In the genomic region with DNA sequence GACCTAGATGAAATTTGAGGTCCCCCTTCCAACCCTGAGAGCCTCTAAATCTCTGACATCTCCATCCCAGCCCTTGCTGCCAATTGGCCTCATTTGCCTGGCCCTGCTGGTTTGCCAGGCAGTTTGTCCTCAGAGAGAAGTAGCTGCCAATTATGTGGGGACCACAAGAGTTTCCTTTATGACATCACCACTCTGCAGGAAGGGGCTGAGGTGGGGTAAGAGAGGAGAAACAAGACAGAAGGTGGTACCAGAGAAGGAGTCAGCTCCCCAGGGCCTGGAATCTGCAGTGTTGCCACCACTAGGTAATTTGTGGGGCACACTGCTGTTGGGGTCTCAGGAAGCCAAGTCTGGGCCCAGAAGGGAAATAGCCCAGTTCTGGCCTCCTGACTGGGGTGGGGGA, we compare ENCODE assay signal across 4 cellular contexts. TPM values are rescaled to one million over a fixed set of nuclear protein-coding genes. Genes with fewer than 3 reads are reported as not detected.
"Had no signal": no experiment of that assay in that cellular context is flagged by ENCODE, and none has a peak within 500 bp of the region (broad histone marks: within the 10 kb centered on the region; RNA-seq: fewer than 3 reads in every experiment).

No MANE protein-coding gene starts in this region.

RNA-seq across cellular contexts. Expression of gene GOLGA8T, which starts 45.0 kb away (rescaled TPM):
- total RNA-seq: activated CD4-positive, alpha-beta memory T cell treated with anti-CD3 and anti-CD28 coated beads, Interleukin-2, amount 10 ng/mL, durations not matched to agents 7 days and 5 days; activated CD4-positive, alpha-beta T cell treated with anti-CD3 and anti-CD28 coated beads, Interleukin-2, amount 10 ng/mL, durations not matched to agents 7 days and 5 days; esophagus muscularis mucosa; gastrocnemius medialis had no signal
